ENCODE assay signal across 1 cellular context in genomic region chr17:16438557-16439302, GRCh38.
A peak's percentile ranks its signal among the peaks of the same experiment; 100 is the strongest.
TF ChIP-seq lines count a peak whose summit lies in the region.

No MANE protein-coding gene starts in this region.

TF ChIP-seq in GM12878, 131 proteins besides CTCF, POLR2A, EP300 and RAD21 (continued from another document and continues in another):
- peak; percentile 31 for TF ChIP-seq E4F1 (IDR thresholded peaks at IDR 0.05; ENCODE audit: borderline replicate concordance, partially characterized antibody)
- TF ChIP-seq NBN (IDR thresholded peaks at IDR 0.05) = peak; percentile 83
- TF ChIP-seq YY1 (IDR thresholded peaks at IDR 0.05; ENCODE audit: low read depth, low read length) = peak; percentile 87
- TF ChIP-seq NFIC (IDR thresholded peaks at IDR 0.05; ENCODE audit: low read depth, low read length) = peak; percentile 62; the same call in 1 of the 2 replicates
- peak; percentile 20; the same call in 1 of the 2 replicates for TF ChIP-seq GATAD2B (conservative IDR thresholded peaks at IDR 0.05; ENCODE audit: low read depth)
- peak; percentile 58; the same call in 1 of the 2 replicates for TF ChIP-seq CREM (IDR thresholded peaks at IDR 0.05; ENCODE audit: low read depth)
- TF ChIP-seq, protein P1, sequence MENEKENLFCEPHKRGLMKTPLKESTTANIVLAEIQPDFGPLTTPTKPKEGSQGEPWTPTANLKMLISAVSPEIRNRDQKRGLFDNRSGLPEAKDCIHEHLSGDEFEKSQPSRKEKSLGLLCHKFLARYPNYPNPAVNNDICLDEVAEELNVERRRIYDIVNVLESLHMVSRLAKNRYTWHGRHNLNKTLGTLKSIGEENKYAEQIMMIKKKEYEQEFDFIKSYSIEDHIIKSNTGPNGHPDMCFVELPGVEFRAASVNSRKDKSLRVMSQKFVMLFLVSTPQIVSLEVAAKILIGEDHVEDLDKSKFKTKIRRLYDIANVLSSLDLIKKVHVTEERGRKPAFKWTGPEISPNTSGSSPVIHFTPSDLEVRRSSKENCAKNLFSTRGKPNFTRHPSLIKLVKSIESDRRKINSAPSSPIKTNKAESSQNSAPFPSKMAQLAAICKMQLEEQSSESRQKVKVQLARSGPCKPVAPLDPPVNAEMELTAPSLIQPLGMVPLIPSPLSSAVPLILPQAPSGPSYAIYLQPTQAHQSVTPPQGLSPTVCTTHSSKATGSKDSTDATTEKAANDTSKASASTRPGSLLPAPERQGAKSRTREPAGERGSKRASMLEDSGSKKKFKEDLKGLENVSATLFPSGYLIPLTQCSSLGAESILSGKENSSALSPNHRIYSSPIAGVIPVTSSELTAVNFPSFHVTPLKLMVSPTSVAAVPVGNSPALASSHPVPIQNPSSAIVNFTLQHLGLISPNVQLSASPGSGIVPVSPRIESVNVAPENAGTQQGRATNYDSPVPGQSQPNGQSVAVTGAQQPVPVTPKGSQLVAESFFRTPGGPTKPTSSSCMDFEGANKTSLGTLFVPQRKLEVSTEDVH (IDR thresholded peaks at IDR 0.05; ENCODE audit: low read depth, partially characterized antibody) = peak; percentile 41
- TF ChIP-seq SREBF2 (IDR thresholded peaks at IDR 0.05; ENCODE audit: low read length) = no peak
- TF ChIP-seq ZBTB4 (CRISPR knock-in tag; IDR thresholded peaks at IDR 0.05) = no peak
- no peak for TF ChIP-seq CUX1 (IDR thresholded peaks at IDR 0.05; ENCODE audit: insufficient replicate concordance, low read depth, low read length)
- TF ChIP-seq RB1 (IDR thresholded peaks at IDR 0.05; ENCODE audit: borderline replicate concordance) = peak; percentile 93; the same call in 1 of the 2 replicates
- TF ChIP-seq, protein P2, sequence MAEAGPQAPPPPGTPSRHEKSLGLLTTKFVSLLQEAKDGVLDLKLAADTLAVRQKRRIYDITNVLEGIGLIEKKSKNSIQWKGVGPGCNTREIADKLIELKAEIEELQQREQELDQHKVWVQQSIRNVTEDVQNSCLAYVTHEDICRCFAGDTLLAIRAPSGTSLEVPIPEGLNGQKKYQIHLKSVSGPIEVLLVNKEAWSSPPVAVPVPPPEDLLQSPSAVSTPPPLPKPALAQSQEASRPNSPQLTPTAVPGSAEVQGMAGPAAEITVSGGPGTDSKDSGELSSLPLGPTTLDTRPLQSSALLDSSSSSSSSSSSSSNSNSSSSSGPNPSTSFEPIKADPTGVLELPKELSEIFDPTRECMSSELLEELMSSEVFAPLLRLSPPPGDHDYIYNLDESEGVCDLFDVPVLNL (IDR thresholded peaks at IDR 0.05; ENCODE audit: low read depth, low read length) = 0 out of 2 replicates have a peak, but pooled peaks have one; percentile 52
- no peak for TF ChIP-seq NFYA (IDR thresholded peaks at IDR 0.05; ENCODE audit: borderline replicate concordance, low read depth, low read length)
- TF ChIP-seq ZNF592 (IDR thresholded peaks at IDR 0.05) = no peak
- peak; percentile 89 for TF ChIP-seq CBFB (IDR thresholded peaks at IDR 0.05; ENCODE audit: low read depth)
- peak; percentile 72 for TF ChIP-seq IKZF2 (IDR thresholded peaks at IDR 0.05)
- TF ChIP-seq, protein P3, sequence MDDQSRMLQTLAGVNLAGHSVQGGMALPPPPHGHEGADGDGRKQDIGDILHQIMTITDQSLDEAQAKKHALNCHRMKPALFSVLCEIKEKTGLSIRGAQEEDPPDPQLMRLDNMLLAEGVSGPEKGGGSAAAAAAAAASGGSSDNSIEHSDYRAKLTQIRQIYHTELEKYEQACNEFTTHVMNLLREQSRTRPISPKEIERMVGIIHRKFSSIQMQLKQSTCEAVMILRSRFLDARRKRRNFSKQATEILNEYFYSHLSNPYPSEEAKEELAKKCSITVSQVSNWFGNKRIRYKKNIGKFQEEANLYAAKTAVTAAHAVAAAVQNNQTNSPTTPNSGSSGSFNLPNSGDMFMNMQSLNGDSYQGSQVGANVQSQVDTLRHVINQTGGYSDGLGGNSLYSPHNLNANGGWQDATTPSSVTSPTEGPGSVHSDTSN (IDR thresholded peaks at IDR 0.05; ENCODE audit: insufficient replicate concordance, low read depth, low read length) = peak; percentile 92
- peak; percentile 86 for TF ChIP-seq SP1 (IDR thresholded peaks at IDR 0.05; ENCODE audit: low read depth, low read length)
- peak; percentile 98 for TF ChIP-seq RAD51 (IDR thresholded peaks at IDR 0.05)
- no peak for TF ChIP-seq GABPA (IDR thresholded peaks at IDR 0.05; ENCODE audit: low read depth)
- peak; percentile 97 for TF ChIP-seq PKNOX1 (IDR thresholded peaks at IDR 0.05)
- no peak for TF ChIP-seq ZNF24 (IDR thresholded peaks at IDR 0.05)
- TF ChIP-seq KAT2A (conservative IDR thresholded peaks at IDR 0.05; ENCODE audit: control insufficient read depth, low read depth, low read length) = no peak
- TF ChIP-seq IRF5 (IDR thresholded peaks at IDR 0.05; ENCODE audit: borderline replicate concordance) = no peak
- no peak for TF ChIP-seq SUPT20H (IDR thresholded peaks at IDR 0.05; ENCODE audit: borderline replicate concordance, control insufficient read depth, low read depth, low read length)
- no peak; the same call in 1 of the 2 replicates for TF ChIP-seq HDGF (IDR thresholded peaks at IDR 0.05)
